ENCODE assay signal across 1 cellular context in genomic region chr17:17612085-17613022, GRCh38.
TF ChIP-seq lines count a peak whose summit lies in the region.

No MANE protein-coding gene starts in this region.

TF ChIP-seq in WTC11, 78 proteins besides CTCF, POLR2A, EP300 and RAD21 (continued from another document):
- TF ChIP-seq, protein P1, sequence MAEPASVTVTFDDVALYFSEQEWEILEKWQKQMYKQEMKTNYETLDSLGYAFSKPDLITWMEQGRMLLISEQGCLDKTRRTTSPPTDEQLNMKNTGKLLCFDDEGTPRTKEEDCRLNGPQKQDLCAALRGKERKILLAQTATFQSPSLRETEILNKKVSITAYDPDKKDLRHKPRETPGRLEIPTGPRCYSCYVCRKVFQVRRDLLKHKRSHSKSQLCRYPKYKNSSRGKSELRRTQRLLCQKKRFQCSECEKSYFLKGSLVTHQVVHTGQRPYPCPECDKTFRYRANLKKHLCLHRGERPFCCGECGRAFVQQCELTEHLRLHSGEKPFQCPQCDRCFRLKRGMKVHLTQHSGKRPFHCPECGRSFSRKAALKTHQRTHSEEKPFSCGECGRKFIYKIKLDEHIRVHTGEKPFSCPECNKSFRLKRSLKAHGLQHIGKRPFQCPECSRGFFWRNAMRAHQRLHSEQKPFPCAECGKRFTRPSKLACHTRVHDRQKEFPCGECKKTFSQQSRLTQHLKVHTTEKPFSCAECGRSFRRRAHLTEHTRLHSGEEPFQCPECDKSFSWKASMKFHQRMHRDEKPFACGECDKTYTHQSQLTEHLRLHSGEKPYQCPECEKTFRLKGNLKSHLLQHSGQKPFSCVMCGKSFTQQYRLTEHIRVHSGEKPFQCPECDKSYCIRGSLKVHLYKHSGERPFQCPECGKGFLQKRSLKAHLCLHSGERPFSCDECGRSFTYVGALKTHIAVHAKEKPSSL (CRISPR knock-in tag; conservative IDR thresholded peaks at IDR 0.05), result no peak
